13 cellular contexts compared by ENCODE assay signal in genomic region chr12:47282206-47282605, GRCh38.
A peak's percentile ranks its signal among the peaks of the same experiment; 100 is the strongest.
DNase-seq lines count a peak whose midpoint lies in the region; ATAC-seq and TF ChIP-seq lines count a peak whose summit lies in the region.
"Had no signal": no experiment of that assay in that cellular context is flagged by ENCODE, and none has a peak within 500 bp of the region (broad histone marks: within the 10 kb centered on the region; RNA-seq: fewer than 3 reads in every experiment).

No MANE protein-coding gene starts in this region.

- H3K4me1 ChIP-seq in ACC112 (ENCODE audit: control insufficient read depth, insufficient read depth, low read length, unreplicated experiment) (peaks cover 28% of the 10 kb centered on the region), GM23338 (ENCODE audit: insufficient read depth) (no peaks in the 10 kb centered on the region)

- in situ Hi-C loops in astrocyte of the spinal cord (cut with HindIII; ENCODE audit: low sequenced_read_pairs), result no loop called here

- H3K36me3 Mint-ChIP-seq in GM23338 (ENCODE audit: low read depth), result no peaks in the 10 kb centered on the region
- H3K36me3 Mint-ChIP-seq: WTC11 had no signal

- no peak for DNase-seq in GM23338 (ENCODE audit: low spot score)
- peak; percentile 75 for DNase-seq in astrocyte of the spinal cord (ENCODE audit: low read depth, low spot score)
- DNase-seq in kidney tubule cell (ENCODE audit: low spot score), result peak; percentile 17
- DNase-seq in NCI-H526 treated with DMSO at 0.1 percent for 48 hours (lab: John Stamatoyannopoulos, UW), result no peak
- DNase-seq in islet precursor cell, result no peak
- no peak for DNase-seq in NCI-H1417 (lab: John Stamatoyannopoulos, UW)
- DNase-seq: gastrocnemius medialis, mucosa of descending colon, NCI-H2171 treated with DMSO at 0.1 percent for 48 hours, tibial artery had no signal

- no peak overlapping the region for H3K4me3 Mint-ChIP-seq in GM23338
- H3K4me3 Mint-ChIP-seq: WTC11 had no signal

- H3K27ac ChIP-seq in ACC112 (ENCODE audit: low read depth, low read length) (peak overlapping the region; percentile 60), GM23338 (ENCODE audit: low read depth) (no peak overlapping the region)
- H3K27ac ChIP-seq: gastrocnemius medialis, tibial artery had no signal

- no peaks in the 10 kb centered on the region for H3F3A ChIP-seq in GM23338 (replicated peaks; ENCODE audit: low read depth)

- no peak overlapping the region for H2AFZ ChIP-seq in ACC112 (ENCODE audit: low read length, unreplicated experiment)
- 0 out of 2 replicates have a peak overlapping the region, but pooled peaks have one; percentile 52 for H2AFZ ChIP-seq in GM23338

- no peak overlapping the region for H3K27ac Mint-ChIP-seq in GM23338

- no peaks in the 10 kb centered on the region for H3K27me3 ChIP-seq in ACC112 (ENCODE audit: insufficient read depth, low read length)
- H3K27me3 ChIP-seq in GM23338 (ENCODE audit: insufficient read depth), result no peaks in the 10 kb centered on the region
- H3K27me3 ChIP-seq: gastrocnemius medialis, tibial artery had no signal

- no peaks in the 10 kb centered on the region for H3K27me3 Mint-ChIP-seq in GM23338 (ENCODE audit: insufficient read depth, low read depth, poor library complexity)

- ATAC-seq in GM23338 (no peak), GM19455 (IDR thresholded peaks at IDR 0.05; ENCODE audit: unreplicated experiment) (no peak)
- ATAC-seq: gastrocnemius medialis, mucosa of descending colon, WTC11 had no signal

- TF ChIP-seq CTCF in GM23338 (conservative IDR thresholded peaks at IDR 0.05; ENCODE audit: low read depth in 2 of 2) (no peak), astrocyte of the spinal cord (IDR thresholded peaks at IDR 0.05; ENCODE audit: low read depth, low read length) (no peak)

- H3K79me2 ChIP-seq in ACC112 (ENCODE audit: control insufficient read depth, insufficient read depth, low read length, unreplicated experiment) (no peaks in the 10 kb centered on the region), GM23338 (replicated peaks; ENCODE audit: insufficient read depth) (no peaks in the 10 kb centered on the region)

- no peaks in the 10 kb centered on the region for H4K20me1 ChIP-seq in GM23338 (replicated peaks; ENCODE audit: insufficient read depth)

- peaks cover 10% of the 10 kb centered on the region for H3K4me1 Mint-ChIP-seq in GM23338

- H3K9me2 ChIP-seq in GM23338 (ENCODE audit: insufficient read depth), result peaks cover 10% of the 10 kb centered on the region; the same call in 1 of the 2 replicates

- H3K9me3 Mint-ChIP-seq in GM23338, result no peaks in the 10 kb centered on the region

- no peak overlapping the region for H3K4me2 ChIP-seq in GM23338

- H3K36me3 ChIP-seq in ACC112 (ENCODE audit: insufficient read depth, low read length) (no peaks in the 10 kb centered on the region), GM23338 (ENCODE audit: insufficient read depth) (no peaks in the 10 kb centered on the region)
- H3K36me3 ChIP-seq: gastrocnemius medialis, tibial artery had no signal

- H3K4me3 ChIP-seq in ACC112 (ENCODE audit: low read depth, low read length), result no peak overlapping the region
- H3K4me3 ChIP-seq in GM23338, result no peak overlapping the region
- no peak overlapping the region for H3K4me3 ChIP-seq in astrocyte of the spinal cord (ENCODE audit: low read depth, low read length)
- H3K4me3 ChIP-seq: gastrocnemius medialis, mucosa of descending colon, tibial artery had no signal

TF ChIP-seq in GM23338, 12 proteins besides CTCF, POLR2A, EP300 and RAD21:
- TF ChIP-seq EZH2phosphoT487 (IDR thresholded peaks at IDR 0.05; ENCODE audit: unreplicated experiment) (no peak), STAT1 (IDR thresholded peaks at IDR 0.05; ENCODE audit: unreplicated experiment) (no peak), NANOG (IDR thresholded peaks at IDR 0.05; ENCODE audit: borderline replicate concordance) (no peak), ZNF462 (CRISPR knock-in tag; IDR thresholded peaks at IDR 0.05) (no peak)

Comparison
In these comparisons a context has a peak if more than half of its experiments do, and no peak if none do; other contexts are left out.
1. DNase-seq: peak in astrocyte of the spinal cord (single experiment) and kidney tubule cell (single experiment); none in GM23338 (single experiment), NCI-H526 treated with DMSO at 0.1 percent for 48 hours (single experiment), islet precursor cell (single experiment) and NCI-H1417 (0 of 3).